12 cellular contexts compared by ENCODE assay signal in genomic region chr17:82772026-82772425, GRCh38. TPM values are rescaled to one million over a fixed set of nuclear protein-coding genes. Genes with fewer than 3 reads are reported as not detected.
DNase-seq lines count a peak whose midpoint lies in the region; ATAC-seq and TF ChIP-seq lines count a peak whose summit lies in the region.
"Had no signal": no experiment of that assay in that cellular context is flagged by ENCODE, and none has a peak within 500 bp of the region (broad histone marks: within the 10 kb centered on the region; RNA-seq: fewer than 3 reads in every experiment).

No MANE protein-coding gene starts in this region.

- H3K4me1 Mint-ChIP-seq in activated naive CD4-positive, alpha-beta T cell treated with anti-CD3 and anti-CD28 coated beads, Interleukin-2, amount 10 ng/mL, durations not matched to agents 7 days and 5 days = peaks cover 27% of the 10 kb centered on the region
- H3K4me1 Mint-ChIP-seq: activated T-helper 17 cell treated with anti-CD3 and anti-CD28 coated beads, Interleukin-2, amount 50 U/mL, for 72 hours had no signal

- POLR2A ChIA-PET in RWPE1 (lab: Yijun Ruan, JAX; ENCODE audit: low non-redundant PET) = no interaction called here

- no peaks in the 10 kb centered on the region for H3K27me3 Mint-ChIP-seq in activated naive CD4-positive, alpha-beta T cell treated with anti-CD3 and anti-CD28 coated beads, Interleukin-2, amount 10 ng/mL, durations not matched to agents 7 days and 5 days
- H3K27me3 Mint-ChIP-seq: activated T-helper 17 cell treated with anti-CD3 and anti-CD28 coated beads, Interleukin-2, amount 50 U/mL, for 72 hours; naive thymus-derived CD4-positive, alpha-beta T cell had no signal

- no peak overlapping the region for H3K4me3 ChIP-seq in fibroblast of pulmonary artery (replicated peaks; ENCODE audit: low read depth, low read length)
- H3K4me3 ChIP-seq: skin epidermis had no signal

- no peak for TF ChIP-seq CTCF in RWPE1 (conservative IDR thresholded peaks at IDR 0.05; ENCODE audit: low read depth)
- TF ChIP-seq CTCF in fibroblast of pulmonary artery (IDR thresholded peaks at IDR 0.05; ENCODE audit: low read length, missing control alignments) = no peak

- H3K36me3 Mint-ChIP-seq in activated naive CD4-positive, alpha-beta T cell treated with anti-CD3 and anti-CD28 coated beads, Interleukin-2, amount 10 ng/mL, durations not matched to agents 7 days and 5 days = peaks cover 40% of the 10 kb centered on the region

- CTCF ChIA-PET in RWPE1 (lab: Yijun Ruan, JAX) = no interaction called here
- CTCF ChIA-PET in activated naive CD4-positive, alpha-beta T cell treated with anti-CD3 and anti-CD28 coated beads, Interleukin-2, amount 10 ng/mL, durations not matched to agents 7 days and 5 days (lab: Charles Lee) = interaction anchor here (1.2 kb wide), 1 partner anchor 104 kb away, joined by 4 read pairs; no protein-coding TSS in a partner anchor

- no peak for ATAC-seq in GM21360 (IDR thresholded peaks at IDR 0.05; ENCODE audit: unreplicated experiment)
- ATAC-seq: activated T-helper 17 cell treated with anti-CD3 and anti-CD28 coated beads, Interleukin-2, amount 50 U/mL, for 72 hours; naive thymus-derived CD4-positive, alpha-beta T cell had no signal

- peak overlapping the region; percentile 48; the same call in 1 of the 2 replicates for H3K27ac ChIP-seq in RWPE1
- H3K27ac ChIP-seq: skin epidermis had no signal

- H3K27ac Mint-ChIP-seq in activated naive CD4-positive, alpha-beta T cell treated with anti-CD3 and anti-CD28 coated beads, Interleukin-2, amount 10 ng/mL, durations not matched to agents 7 days and 5 days = no peak overlapping the region
- H3K27ac Mint-ChIP-seq: activated T-helper 17 cell treated with anti-CD3 and anti-CD28 coated beads, Interleukin-2, amount 50 U/mL, for 72 hours had no signal

- H3K9me3 Mint-ChIP-seq in activated naive CD4-positive, alpha-beta T cell treated with anti-CD3 and anti-CD28 coated beads, Interleukin-2, amount 10 ng/mL, durations not matched to agents 7 days and 5 days = no peaks in the 10 kb centered on the region
- H3K9me3 Mint-ChIP-seq: activated T-helper 17 cell treated with anti-CD3 and anti-CD28 coated beads, Interleukin-2, amount 50 U/mL, for 72 hours; naive thymus-derived CD4-positive, alpha-beta T cell had no signal

- no peak overlapping the region for H3K4me3 Mint-ChIP-seq in activated naive CD4-positive, alpha-beta T cell treated with anti-CD3 and anti-CD28 coated beads, Interleukin-2, amount 10 ng/mL, durations not matched to agents 7 days and 5 days
- H3K4me3 Mint-ChIP-seq: activated T-helper 17 cell treated with anti-CD3 and anti-CD28 coated beads, Interleukin-2, amount 50 U/mL, for 72 hours; naive thymus-derived CD4-positive, alpha-beta T cell had no signal

- DNase-seq in GM04504 (ENCODE audit: low read depth) (peak; percentile 54), RWPE1 (ENCODE audit: low spot score) (peak; percentile 38), fibroblast of pulmonary artery (ENCODE audit: low read depth) (peak; percentile 81), renal cortical epithelial cell (ENCODE audit: low read depth) (peak; percentile 75), CD1c-positive myeloid dendritic cell (ENCODE audit: extremely low spot score) (no peak), germinal center (ENCODE audit: low spot score) (no peak)
- no peak for DNase-seq in activated naive CD4-positive, alpha-beta T cell treated with anti-CD3 and anti-CD28 coated beads, Interleukin-2, amount 10 ng/mL, durations not matched to agents 7 days and 5 days
- DNase-seq: naive thymus-derived CD4-positive, alpha-beta T cell; SHP77 treated with DMSO at 0.1 percent for 48 hours had no signal

RNA-seq across cellular contexts. Expression of gene TBCD, which starts 20.2 kb away (rescaled TPM):
- total RNA-seq in renal cortical epithelial cell = 10.6 and 38.5 TPM in 2 replicates

RNA-seq across cellular contexts. Expression of gene FN3K, which starts 36.6 kb away (rescaled TPM):
- 3.6 and 16.8 TPM in 2 replicates for total RNA-seq in renal cortical epithelial cell

RNA-seq across cellular contexts. Expression of gene FN3KRP, which starts 55.5 kb away (rescaled TPM):
- 18.8 and 21.3 TPM in 2 replicates for total RNA-seq in renal cortical epithelial cell

Comparison
In these comparisons a context has a peak if more than half of its experiments do, and no peak if none do; other contexts are left out.
1. DNase-seq: peak in GM04504 (single experiment), RWPE1 (single experiment), fibroblast of pulmonary artery (single experiment) and renal cortical epithelial cell (single experiment); none in CD1c-positive myeloid dendritic cell (single experiment), activated naive CD4-positive, alpha-beta T cell treated with anti-CD3 and anti-CD28 coated beads, Interleukin-2, amount 10 ng/mL, durations not matched to agents 7 days and 5 days (single experiment) and germinal center (single experiment).